1 cellular context compared by ENCODE assay signal in the genomic region with DNA sequence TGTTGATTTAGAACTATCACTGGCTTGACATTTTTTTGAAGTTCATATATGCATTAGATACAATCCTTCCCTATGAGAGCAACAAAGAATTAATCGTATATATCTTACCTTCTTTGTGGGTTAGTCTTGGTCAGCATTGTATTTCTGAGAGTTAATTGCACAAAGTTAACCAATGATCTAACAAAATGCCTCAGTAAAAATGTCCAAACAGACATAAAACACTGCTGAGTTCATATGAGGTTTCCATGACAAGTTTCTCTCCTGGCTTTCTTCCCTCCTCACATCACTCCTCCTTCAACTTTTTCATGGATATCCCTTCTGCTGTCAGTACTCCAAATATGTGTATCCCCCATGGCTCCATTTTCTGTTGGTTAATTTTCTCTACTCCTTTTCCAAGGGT.
TF ChIP-seq lines count a peak whose summit lies in the region.

No MANE protein-coding gene starts in this region.

TF ChIP-seq in IMR-90, 13 proteins besides CTCF, POLR2A, EP300 and RAD21:
- TF ChIP-seq BHLHE40 (IDR thresholded peaks at IDR 0.05; ENCODE audit: low read depth, low read length) (no peak), MAZ (IDR thresholded peaks at IDR 0.05; ENCODE audit: borderline replicate concordance, low read depth, low read length) (no peak), FOS (IDR thresholded peaks at IDR 0.05; ENCODE audit: low read depth, low read length) (no peak), SMC3 (IDR thresholded peaks at IDR 0.05; ENCODE audit: low read depth, low read length) (no peak), MAFK (IDR thresholded peaks at IDR 0.05; ENCODE audit: low read depth, low read length) (no peak), USF2 (IDR thresholded peaks at IDR 0.05; ENCODE audit: low read depth, low read length) (no peak), NFE2L2 (IDR thresholded peaks at IDR 0.05; ENCODE audit: low read depth, low read length) (no peak), CEBPB (IDR thresholded peaks at IDR 0.05; ENCODE audit: low read depth, low read length) (no peak), ELK1 (IDR thresholded peaks at IDR 0.05; ENCODE audit: borderline replicate concordance, low read depth, low read length) (no peak)
